13 cellular contexts compared by ENCODE assay signal in genomic region chr14:32366995-32367394, GRCh38. TPM values are rescaled to one million over a fixed set of nuclear protein-coding genes. Genes with fewer than 3 reads are reported as not detected.
DNase-seq lines count a peak whose midpoint lies in the region; ATAC-seq and TF ChIP-seq lines count a peak whose summit lies in the region.
"Had no signal": no experiment of that assay in that cellular context is flagged by ENCODE, and none has a peak within 500 bp of the region (broad histone marks: within the 10 kb centered on the region; RNA-seq: fewer than 3 reads in every experiment).

No MANE protein-coding gene starts in this region.

- H3K27me3 ChIP-seq in left ventricle myocardium inferior (ENCODE audit: low read depth) (no peaks in the 10 kb centered on the region), mesenchymal stem cell (ENCODE audit: control insufficient read depth in 1 of 2, insufficient read depth in 1 of 2, low read length in 2 of 2) (no peaks in the 10 kb centered on the region)
- H3K27me3 ChIP-seq: BE2C, suprapubic skin had no signal

- no peak overlapping the region for H2BK15ac ChIP-seq in mesenchymal stem cell (ENCODE audit: low read depth, poor library complexity, severe bottlenecking)

- H2AK5ac ChIP-seq in mesenchymal stem cell (ENCODE audit: low read length, severe bottlenecking), result no peak overlapping the region

- no peak overlapping the region for H3K4ac ChIP-seq in mesenchymal stem cell (ENCODE audit: low read depth in 1 of 2, low read length in 2 of 2)

- H3K18ac ChIP-seq in mesenchymal stem cell (ENCODE audit: low read depth in 1 of 2, low read length in 2 of 2), result no peak overlapping the region

- peak; percentile 53 for ATAC-seq in left ventricle myocardium superior
- no peak for ATAC-seq in HG02973 (IDR thresholded peaks at IDR 0.05; ENCODE audit: unreplicated experiment)
- no peak for ATAC-seq in HG03565 (IDR thresholded peaks at IDR 0.05; ENCODE audit: unreplicated experiment)
- ATAC-seq in omental fat pad (ENCODE audit: low FRiP score), result no peak

- no peak overlapping the region for H2BK120ac ChIP-seq in mesenchymal stem cell (ENCODE audit: low read depth, low read length)

- H3K27ac ChIP-seq in left ventricle myocardium inferior (replicated peaks) (no peak overlapping the region), mesenchymal stem cell (ENCODE audit: low read length, poor library complexity, severe bottlenecking) (no peak overlapping the region)
- H3K27ac ChIP-seq: psoas muscle, suprapubic skin had no signal

- H3K36me3 ChIP-seq in left ventricle myocardium inferior (no peaks in the 10 kb centered on the region), mesenchymal stem cell (ENCODE audit: control insufficient read depth in 1 of 2, insufficient read depth in 2 of 2, low read depth in 1 of 2, low read length in 2 of 2) (no peaks in the 10 kb centered on the region)
- H3K36me3 ChIP-seq: BE2C, suprapubic skin had no signal

- H3K9me3 ChIP-seq in left ventricle myocardium inferior (replicated peaks), result no peaks in the 10 kb centered on the region
- no peaks in the 10 kb centered on the region for H3K9me3 ChIP-seq in mesenchymal stem cell (ENCODE audit: control insufficient read depth, low read length)
- H3K9me3 ChIP-seq: BE2C, psoas muscle, suprapubic skin had no signal

- H3K4me2 ChIP-seq in mesenchymal stem cell (ENCODE audit: low read length, poor library complexity, severe bottlenecking), result no peak overlapping the region

- no peak overlapping the region for H3K14ac ChIP-seq in mesenchymal stem cell (ENCODE audit: low read length in 2 of 2)

- no peak overlapping the region for H2BK5ac ChIP-seq in mesenchymal stem cell (ENCODE audit: low read depth, low read length, poor library complexity, severe bottlenecking)

- H4K8ac ChIP-seq in mesenchymal stem cell (ENCODE audit: low read length), result no peak overlapping the region

- H2BK12ac ChIP-seq in mesenchymal stem cell (ENCODE audit: low read length in 2 of 2), result no peak overlapping the region

- no peak overlapping the region for H3K23ac ChIP-seq in mesenchymal stem cell (ENCODE audit: low read length in 2 of 2)

- intact Hi-C loops in left ventricle myocardium superior (cut with micrococcal nuclease) (no loop called here), left ventricle myocardium inferior (cut with micrococcal nuclease) (no loop called here)

- no peak for DNase-seq in left ventricle myocardium superior
- DNase-seq in left ventricle myocardium inferior, result no peak
- DNase-seq in astrocyte of the spinal cord (ENCODE audit: low read depth, low spot score), result peak; percentile 72
- DNase-seq in mesenchymal stem cell, result no peak
- DNase-seq in omental fat pad (ENCODE audit: low spot score), result no peak
- no peak for DNase-seq in hepatic stellate cell (ENCODE audit: low spot score)
- DNase-seq: activated CD4-positive, alpha-beta T cell treated with anti-CD3 and anti-CD28 coated beads for 1 hour; GDM1; psoas muscle had no signal

- no peak overlapping the region for H2AFZ ChIP-seq in mesenchymal stem cell (ENCODE audit: low read depth, low read length)

- peaks cover 23% of the 10 kb centered on the region for H3K4me1 ChIP-seq in left ventricle myocardium inferior
- peaks cover 9% of the 10 kb centered on the region for H3K4me1 ChIP-seq in mesenchymal stem cell (ENCODE audit: control insufficient read depth, insufficient read depth, low read depth, low read length)
- H3K4me1 ChIP-seq: suprapubic skin had no signal

- H3K4me3 ChIP-seq in left ventricle myocardium inferior, result no peak overlapping the region
- H3K4me3 ChIP-seq in astrocyte of the spinal cord (ENCODE audit: low read depth, low read length), result no peak overlapping the region
- H3K4me3 ChIP-seq in mesenchymal stem cell (ENCODE audit: insufficient read depth in 1 of 2, low read depth in 1 of 2, low read length in 2 of 2), result peak overlapping the region in 1 of 2 experiments; percentile 43
- H3K4me3 ChIP-seq: psoas muscle, suprapubic skin had no signal

- TF ChIP-seq CTCF in left ventricle myocardium inferior (IDR thresholded peaks at IDR 0.05; ENCODE audit: borderline replicate concordance), result no peak
- TF ChIP-seq CTCF in astrocyte of the spinal cord (IDR thresholded peaks at IDR 0.05; ENCODE audit: low read depth, low read length), result no peak
- no peak for TF ChIP-seq CTCF in omental fat pad (IDR thresholded peaks at IDR 0.05)

- in situ Hi-C loops in astrocyte of the spinal cord (cut with HindIII; ENCODE audit: low sequenced_read_pairs), result no loop called here

- H3K79me1 ChIP-seq in mesenchymal stem cell (replicated peaks; ENCODE audit: low read length, poor library complexity, severe bottlenecking), result no peaks in the 10 kb centered on the region

- no peak overlapping the region for H4K91ac ChIP-seq in mesenchymal stem cell (ENCODE audit: low read length)

- peak overlapping the region; percentile 63 for H3K9ac ChIP-seq in mesenchymal stem cell (ENCODE audit: low read length)

- WGBS in mesenchymal stem cell, result 79% methylated on average over 4 of the region's 4 CpGs

RNA-seq across cellular contexts. Expression of gene AKAP6, which starts 37.9 kb away (rescaled TPM):
- total RNA-seq in left ventricle myocardium superior, result 172 TPM
- total RNA-seq in left ventricle myocardium inferior, result 218 TPM
- 1.1 TPM for polyA plus RNA-seq in mesenchymal stem cell (2013, experiment 1 of 2)
- 1.00 TPM for polyA plus RNA-seq in mesenchymal stem cell (2013, experiment 2 of 2)
- total RNA-seq in omental fat pad, result 1 to 10 TPM; 3.3 to 8.7 (median 5.2) TPM

Comparison
In these comparisons a context has a peak if more than half of its experiments do, and no peak if none do; other contexts are left out.
1. RNA of gene AKAP6, which starts 37.9 kb away (total RNA-seq): 218 TPM in left ventricle myocardium inferior (single experiment) and 172 TPM in left ventricle myocardium superior (single experiment); 3.3 to 8.7 TPM in omental fat pad; every median in the first group is over 10 times any median in the second.